ENCODE assay signal across 14 cellular contexts in the genomic region with DNA sequence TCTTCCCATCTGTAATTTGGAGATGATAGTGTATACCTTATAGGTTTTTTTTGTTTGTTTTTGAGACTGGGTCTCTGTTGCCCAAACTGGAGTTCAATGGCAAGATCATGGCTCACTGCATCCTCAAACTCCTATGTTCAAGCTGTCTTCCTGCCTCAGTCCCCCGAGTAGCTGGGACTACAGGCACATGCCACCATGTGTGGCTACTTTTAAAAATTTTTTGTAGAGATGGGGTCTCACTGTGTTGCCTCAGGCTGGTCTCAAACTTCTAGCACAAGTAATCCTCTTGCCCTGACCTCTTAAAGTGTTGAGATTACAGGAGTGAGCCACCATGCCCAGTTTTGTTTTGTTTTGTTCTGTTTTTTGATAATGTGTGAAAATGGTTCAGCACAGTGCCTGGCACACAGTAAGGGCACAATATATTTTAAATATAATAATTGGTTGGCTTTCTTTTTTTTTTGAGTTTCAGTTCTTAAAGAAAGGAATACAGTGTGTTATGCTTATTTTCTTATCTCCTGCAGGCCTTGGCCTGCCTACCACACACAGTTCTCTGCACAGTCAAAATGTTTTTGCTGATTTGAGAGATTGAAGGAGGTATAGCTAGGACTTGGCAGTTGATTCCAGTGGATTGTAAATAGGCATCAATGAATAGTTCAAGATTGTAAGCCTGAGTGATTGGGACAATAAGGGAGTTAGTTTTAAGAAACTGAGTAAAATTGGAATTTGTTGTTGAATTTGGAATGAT. TPM values are rescaled to one million over a fixed set of nuclear protein-coding genes. Genes with fewer than 3 reads are reported as not detected.
DNase-seq lines count a peak whose midpoint lies in the region; ATAC-seq lines count a peak whose summit lies in the region.
"Had no signal": no experiment of that assay in that cellular context is flagged by ENCODE, and none has a peak within 500 bp of the region (broad histone marks: within the 10 kb centered on the region; RNA-seq: fewer than 3 reads in every experiment).

No MANE protein-coding gene starts in this region.

- H3K27me3 Mint-ChIP-seq in activated naive CD4-positive, alpha-beta T cell treated with anti-CD3 and anti-CD28 coated beads, Interleukin-2, amount 50 U/mL, for 24 hours = no peaks in the 10 kb centered on the region
- no peaks in the 10 kb centered on the region for H3K27me3 Mint-ChIP-seq in stimulated activated memory B cell treated with anti-CD40 and anti-IgM and Interleukin-4, amounts not matched to agents 10 μg/mL and 1 μg/mL and 100 μg/mL, for 72 hours

- peaks cover 57% of the 10 kb centered on the region for H3K4me1 ChIP-seq in effector memory CD4-positive, alpha-beta T cell (ENCODE audit: control insufficient read depth, insufficient read depth, low read length, poor library complexity, severe bottlenecking)

- H3K36me3 Mint-ChIP-seq in activated naive CD4-positive, alpha-beta T cell treated with anti-CD3 and anti-CD28 coated beads, Interleukin-2, amount 50 U/mL, for 24 hours = peaks cover 46% of the 10 kb centered on the region
- H3K36me3 Mint-ChIP-seq in stimulated activated memory B cell treated with anti-CD40 and anti-IgM and Interleukin-4, amounts not matched to agents 10 μg/mL and 1 μg/mL and 100 μg/mL, for 72 hours = peaks cover 64% of the 10 kb centered on the region

- H3K36me3 ChIP-seq in SK-N-MC (ENCODE audit: insufficient read depth, low read length) = peaks cover 24% of the 10 kb centered on the region
- H3K36me3 ChIP-seq in effector memory CD4-positive, alpha-beta T cell (ENCODE audit: control insufficient read depth, insufficient read depth, low read length) = no peaks in the 10 kb centered on the region

- H3K9me3 Mint-ChIP-seq in activated naive CD4-positive, alpha-beta T cell treated with anti-CD3 and anti-CD28 coated beads, Interleukin-2, amount 50 U/mL, for 24 hours = no peaks in the 10 kb centered on the region
- no peaks in the 10 kb centered on the region for H3K9me3 Mint-ChIP-seq in stimulated activated memory B cell treated with anti-CD40 and anti-IgM and Interleukin-4, amounts not matched to agents 10 μg/mL and 1 μg/mL and 100 μg/mL, for 72 hours

- peaks cover 97% of the 10 kb centered on the region for H3K4me1 Mint-ChIP-seq in activated naive CD4-positive, alpha-beta T cell treated with anti-CD3 and anti-CD28 coated beads, Interleukin-2, amount 50 U/mL, for 24 hours
- H3K4me1 Mint-ChIP-seq in stimulated activated memory B cell treated with anti-CD40 and anti-IgM and Interleukin-4, amounts not matched to agents 10 μg/mL and 1 μg/mL and 100 μg/mL, for 72 hours = peaks cover 91% of the 10 kb centered on the region

- H3K27me3 ChIP-seq in effector memory CD4-positive, alpha-beta T cell (replicated peaks; ENCODE audit: control insufficient read depth, insufficient read depth, low read length, poor library complexity, severe bottlenecking) = no peaks in the 10 kb centered on the region
- H3K27me3 ChIP-seq: body of pancreas, esophagus muscularis mucosa had no signal

- peak overlapping the region; percentile 2 for H3K9ac ChIP-seq in SK-N-MC (ENCODE audit: insufficient read length)

- H3K9me3 ChIP-seq in SK-N-MC (ENCODE audit: low read depth, low read length) = no peaks in the 10 kb centered on the region
- H3K9me3 ChIP-seq in effector memory CD4-positive, alpha-beta T cell (ENCODE audit: control insufficient read depth, low read length) = no peaks in the 10 kb centered on the region
- H3K9me3 ChIP-seq: body of pancreas, esophagus muscularis mucosa had no signal

- no peak for ATAC-seq in stimulated activated memory B cell treated with anti-CD40 and anti-IgM and Interleukin-4, amounts not matched to agents 10 μg/mL and 1 μg/mL and 100 μg/mL, for 72 hours
- ATAC-seq in GM21423 (IDR thresholded peaks at IDR 0.05; ENCODE audit: unreplicated experiment) (no peak), GM18868 (IDR thresholded peaks at IDR 0.05; ENCODE audit: unreplicated experiment) (no peak)
- ATAC-seq: body of pancreas had no signal

- DNase-seq in activated naive CD4-positive, alpha-beta T cell treated with anti-CD3 and anti-CD28 coated beads, Interleukin-2, amount 50 U/mL, for 16 hours = no peak
- DNase-seq in SK-N-MC (ENCODE audit: low read depth, low spot score) (no peak), occipital lobe (lab: John Stamatoyannopoulos, UW) (no peak)
- DNase-seq in effector memory CD4-positive, alpha-beta T cell = no peak
- DNase-seq: activated CD4-positive, alpha-beta T cell treated with anti-CD3 and anti-CD28 coated beads, Interleukin-2, amount 50 U/mL, for 1 hour; AML-193; body of pancreas; NCI-H510A; SHP77 had no signal

- peak overlapping the region; percentile 100 for H3K4me3 Mint-ChIP-seq in activated naive CD4-positive, alpha-beta T cell treated with anti-CD3 and anti-CD28 coated beads, Interleukin-2, amount 50 U/mL, for 24 hours
- H3K4me3 Mint-ChIP-seq in stimulated activated memory B cell treated with anti-CD40 and anti-IgM and Interleukin-4, amounts not matched to agents 10 μg/mL and 1 μg/mL and 100 μg/mL, for 72 hours = peak overlapping the region; percentile 74

- peak overlapping the region; percentile 73 for H3K4me3 ChIP-seq in SK-N-MC
- peak overlapping the region; percentile 19 for H3K4me3 ChIP-seq in effector memory CD4-positive, alpha-beta T cell (ENCODE audit: insufficient read depth, low read depth, low read length, poor library complexity, severe bottlenecking)
- H3K4me3 ChIP-seq: body of pancreas, esophagus muscularis mucosa had no signal

- H3K27ac ChIP-seq in SK-N-MC = peak overlapping the region; percentile 94
- peak overlapping the region; percentile 27 for H3K27ac ChIP-seq in effector memory CD4-positive, alpha-beta T cell (ENCODE audit: insufficient read depth, low read length, poor library complexity, severe bottlenecking)
- H3K27ac ChIP-seq: body of pancreas had no signal

- peak overlapping the region; percentile 93 for H3K27ac Mint-ChIP-seq in activated naive CD4-positive, alpha-beta T cell treated with anti-CD3 and anti-CD28 coated beads, Interleukin-2, amount 50 U/mL, for 24 hours
- H3K27ac Mint-ChIP-seq in stimulated activated memory B cell treated with anti-CD40 and anti-IgM and Interleukin-4, amounts not matched to agents 10 μg/mL and 1 μg/mL and 100 μg/mL, for 72 hours = peak overlapping the region; percentile 98

RNA-seq across cellular contexts. Expression of a gene that starts 6.1 kb away (rescaled TPM):
- total RNA-seq in occipital lobe = 155 TPM
